Comparison of ENCODE assay signal across 21 cellular contexts in genomic region chr3:2802429-2802828, GRCh38.
A peak's percentile ranks its signal among the peaks of the same experiment; 100 is the strongest.
DNase-seq lines count a peak whose midpoint lies in the region; ATAC-seq, FAIRE-seq and TF ChIP-seq lines count a peak whose summit lies in the region.
"Had no signal": no experiment of that assay in that cellular context is flagged by ENCODE, and none has a peak within 500 bp of the region (broad histone marks: within the 10 kb centered on the region; RNA-seq: fewer than 3 reads in every experiment).

No MANE protein-coding gene starts in this region.

- DNase-seq in GM23338 (ENCODE audit: low spot score) (no peak), GM12878 (ENCODE audit: low read depth, low spot score) (peak; percentile 11), mesendoderm (no peak), HFFc6 (no peak), medulla oblongata (ENCODE audit: extremely low spot score) (no peak)
- DNase-seq in activated CD4-positive, alpha-beta T cell treated with anti-CD3 and anti-CD28 coated beads, Interleukin-2, amount 50 U/mL, for 1 hour: no peak
- no peak for DNase-seq in activated naive CD4-positive, alpha-beta T cell (lab: John Stamatoyannopoulos, UW)
- DNase-seq: CD4-positive, alpha-beta memory T cell; GF-D8; NCI-H1105; NCI-H2081 treated with DMSO at 0.1 percent for 48 hours; NCI-H446 treated with DMSO at 0.1 percent for 48 hours; NK-92 treated with Interleukin-12 subunit alpha and Interleukin-12 subunit beta, amount 100 ng/mL, for 24 hours; RPMI8226; SHP77 treated with DMSO at 0.1 percent for 48 hours; SK-N-SH; T-cell had no signal

- H3K27me3 Mint-ChIP-seq in GM23338 (ENCODE audit: insufficient read depth, low read depth, poor library complexity): peaks cover 4% of the 10 kb centered on the region
- peaks cover 2% of the 10 kb centered on the region; the same call in 1 of the 2 replicates for H3K27me3 Mint-ChIP-seq in HFFc6 (ENCODE audit: insufficient read depth)

- H3K79me2 ChIP-seq in GM23338 (replicated peaks; ENCODE audit: insufficient read depth) (no peaks in the 10 kb centered on the region), GM12878 (ENCODE audit: control insufficient read depth, insufficient read depth, low read length) (no peaks in the 10 kb centered on the region), mesendoderm (ENCODE audit: control insufficient read depth, insufficient read depth, low read length) (no peaks in the 10 kb centered on the region)

- H4K20me1 ChIP-seq in GM23338 (replicated peaks; ENCODE audit: insufficient read depth) (no peaks in the 10 kb centered on the region), GM12878 (ENCODE audit: control insufficient read depth, insufficient read depth) (no peaks in the 10 kb centered on the region)

- H3K27ac ChIP-seq in GM23338 (ENCODE audit: low read depth) (no peak overlapping the region), GM12878 (ENCODE audit: control insufficient read depth, insufficient read depth) (no peak overlapping the region), mesendoderm (ENCODE audit: low read depth, low read length) (no peak overlapping the region)

- intact Hi-C loops in GM12878 (cut with micrococcal nuclease; ENCODE audit: unreplicated experiment): no loop called here

- no peak for FAIRE-seq in GM12878 (lab: Jason Lieb, UNC)
- FAIRE-seq: A204.1, GM12891, H54 had no signal

- CTCF ChIA-PET in GM12878 (lab: Yijun Ruan, JAX): no interaction called here

- H3K4me2 ChIP-seq in GM23338 (no peak overlapping the region), GM12878 (ENCODE audit: control insufficient read depth, insufficient read depth) (no peak overlapping the region), mesendoderm (ENCODE audit: low read length) (no peak overlapping the region)
- H3K4me2 ChIP-seq: SK-N-SH had no signal

- no peak for TF ChIP-seq POLR2A in GM12878 (IDR thresholded peaks at IDR 0.05; ENCODE audit: low read depth, low read length)

- no peak overlapping the region for H3K56ac ChIP-seq in mesendoderm (ENCODE audit: low read length)

- H3K4me3 Mint-ChIP-seq in GM23338 (no peak overlapping the region), HFFc6 (no peak overlapping the region)
- H3K4me3 Mint-ChIP-seq: CD4-positive, alpha-beta memory T cell; T-cell had no signal

- H2AK5ac ChIP-seq in mesendoderm (ENCODE audit: low read length): no peak overlapping the region

- POLR2A ChIA-PET in GM12878 (lab: Charles Lee): no interaction called here

- SMC1A ChIA-PET in GM12878 (lab: Charles Lee; ENCODE audit: uncharacterized antibody, unreplicated experiment): no interaction called here

- TF ChIP-seq CTCF in GM23338 (conservative IDR thresholded peaks at IDR 0.05; ENCODE audit: low read depth in 2 of 2): no peak
- no peak for TF ChIP-seq CTCF in GM12878 (IDR thresholded peaks at IDR 0.05 in 2 of 3, conservative IDR thresholded peaks at IDR 0.05 in 1 of 3; ENCODE audit: control insufficient read depth in 2 of 3, extremely low read depth in 1 of 3, insufficient read depth in 1 of 3, low read depth in 3 of 3, low read length in 3 of 3)
- no peak for TF ChIP-seq CTCF in HFFc6 (IDR thresholded peaks at IDR 0.05)

- H3K4me1 Mint-ChIP-seq in GM23338: no peaks in the 10 kb centered on the region
- H3K4me1 Mint-ChIP-seq in HFFc6 (ENCODE audit: low read depth): no peaks in the 10 kb centered on the region
- H3K4me1 Mint-ChIP-seq: CD4-positive, alpha-beta memory T cell; T-cell had no signal

- no peaks in the 10 kb centered on the region for H3K36me3 ChIP-seq in GM23338 (ENCODE audit: insufficient read depth)
- no peaks in the 10 kb centered on the region for H3K36me3 ChIP-seq in GM12878 (ENCODE audit: control insufficient read depth in 2 of 2, insufficient read depth in 2 of 2, low read length in 1 of 2)
- H3K36me3 ChIP-seq in mesendoderm (ENCODE audit: control insufficient read depth, insufficient read depth, low read length): no peaks in the 10 kb centered on the region

- peaks cover 96% of the 10 kb centered on the region for H3K9me3 Mint-ChIP-seq in GM23338
- peaks cover 30% of the 10 kb centered on the region for H3K9me3 Mint-ChIP-seq in HFFc6
- H3K9me3 Mint-ChIP-seq: T-cell had no signal

- no peaks in the 10 kb centered on the region; the same call in 1 of the 2 replicates for H3K4me1 ChIP-seq in GM23338 (ENCODE audit: insufficient read depth)
- H3K4me1 ChIP-seq in GM12878 (ENCODE audit: control insufficient read depth, insufficient read depth, low read length): no peaks in the 10 kb centered on the region
- no peaks in the 10 kb centered on the region for H3K4me1 ChIP-seq in mesendoderm (ENCODE audit: control insufficient read depth, low read depth, low read length)

- H2BK120ac ChIP-seq in mesendoderm (ENCODE audit: low read depth, low read length): no peak overlapping the region

- 2% methylated on average over 7 of the region's 7 CpGs for WGBS in GM12878 (ENCODE audit: insufficient coverage, insufficient replicate concordance, low lambda C conversion rate, missing lambda C conversion rate)
- no CpG with 5 or more reads among the region's 7 CpGs for whole genome bisulfite sequencing in mesendoderm (ENCODE audit: extremely low coverage, insufficient coverage, low lambda C conversion rate)

- no TSS peak for BruUV-seq in GM12878 (replicated peaks; lab: Mats Ljungman, UMichigan)

- no peak overlapping the region for H3K9ac ChIP-seq in GM12878 (ENCODE audit: control insufficient read depth, insufficient read depth, low read length)
- H3K9ac ChIP-seq in mesendoderm (ENCODE audit: low read length): no peak overlapping the region
- H3K9ac ChIP-seq: SK-N-SH had no signal

- ATAC-seq in GM18508 (IDR thresholded peaks at IDR 0.05; ENCODE audit: insufficient read depth, unreplicated experiment): peak; percentile 54
- ATAC-seq in GM23338: no peak
- peak; percentile 66 for ATAC-seq in GM12878
- ATAC-seq: T-cell had no signal

- TF ChIP-seq EP300 in GM12878 (IDR thresholded peaks at IDR 0.05; ENCODE audit: borderline replicate concordance in 1 of 2, control insufficient read depth in 1 of 2, low read depth in 2 of 2, low read length in 2 of 2): no peak

- H3K36me3 Mint-ChIP-seq in GM23338 (ENCODE audit: low read depth): peaks cover 35% of the 10 kb centered on the region; the same call in 2 of the 3 replicates
- H3K36me3 Mint-ChIP-seq in HFFc6 (ENCODE audit: low read depth): no peaks in the 10 kb centered on the region
- H3K36me3 Mint-ChIP-seq: CD4-positive, alpha-beta memory T cell; T-cell had no signal

- RAD21 ChIA-PET in GM12878 (lab: Charles Lee; ENCODE audit: unreplicated experiment): no interaction called here

- H3K4ac ChIP-seq in mesendoderm (ENCODE audit: low read depth, low read length): no peak overlapping the region

- H3K9me2 ChIP-seq in GM23338 (ENCODE audit: insufficient read depth): no peaks in the 10 kb centered on the region
- H3K9me2 ChIP-seq: SK-N-SH had no signal

- H4K8ac ChIP-seq in mesendoderm (ENCODE audit: low read depth, low read length): no peak overlapping the region

- no peaks in the 10 kb centered on the region for H3K27me3 ChIP-seq in GM23338 (ENCODE audit: insufficient read depth)
- H3K27me3 ChIP-seq in GM12878 (replicated peaks in 1 of 2; ENCODE audit: control insufficient read depth in 2 of 2, insufficient read depth in 2 of 2, low read length in 1 of 2): no peaks in the 10 kb centered on the region
- H3K27me3 ChIP-seq in mesendoderm (ENCODE audit: insufficient read depth, low read length, poor library complexity): no peaks in the 10 kb centered on the region

- H3K23ac ChIP-seq in mesendoderm (ENCODE audit: low read length): no peak overlapping the region

- in situ Hi-C loops in GM12878 (cut with MboI): no loop called here

- no peaks in the 10 kb centered on the region for H3K79me1 ChIP-seq in mesendoderm (ENCODE audit: low read length)

- H2AFZ ChIP-seq in GM23338 (peak overlapping the region; percentile 9), GM12878 (ENCODE audit: control insufficient read depth, low read depth, low read length) (no peak overlapping the region)

- no peak overlapping the region for H4K5ac ChIP-seq in mesendoderm (ENCODE audit: low read length)

- no peak for TF ChIP-seq RAD21 in GM12878 (IDR thresholded peaks at IDR 0.05; ENCODE audit: insufficient read depth, low read depth, low read length)

- H3K4me3 ChIP-seq in GM23338 (no peak overlapping the region), GM12878 (no peak overlapping the region), mesendoderm (ENCODE audit: low read length) (no peak overlapping the region)

- H3K27ac Mint-ChIP-seq in GM23338 (no peak overlapping the region), HFFc6 (no peak overlapping the region)
- H3K27ac Mint-ChIP-seq: CD4-positive, alpha-beta memory T cell; T-cell had no signal

- H3K9me3 ChIP-seq in GM12878 (replicated peaks; ENCODE audit: control insufficient read depth, insufficient read depth, low read length): no peaks in the 10 kb centered on the region
- H3K9me3 ChIP-seq: SK-N-SH had no signal

- no peaks in the 10 kb centered on the region for H3F3A ChIP-seq in GM23338 (replicated peaks; ENCODE audit: low read depth)

- H2BK15ac ChIP-seq in mesendoderm (replicated peaks; ENCODE audit: low read depth): no peak overlapping the region

- no peak overlapping the region for H2BK5ac ChIP-seq in mesendoderm (ENCODE audit: low read length)

- peak overlapping the region; percentile 51 for H3K18ac ChIP-seq in mesendoderm (ENCODE audit: low read length)

TF ChIP-seq in GM23338, 12 proteins besides CTCF, POLR2A, EP300 and RAD21 (continues in another document):
- no peak for TF ChIP-seq EZH2phosphoT487 (IDR thresholded peaks at IDR 0.05; ENCODE audit: unreplicated experiment)
- TF ChIP-seq, protein P1, sequence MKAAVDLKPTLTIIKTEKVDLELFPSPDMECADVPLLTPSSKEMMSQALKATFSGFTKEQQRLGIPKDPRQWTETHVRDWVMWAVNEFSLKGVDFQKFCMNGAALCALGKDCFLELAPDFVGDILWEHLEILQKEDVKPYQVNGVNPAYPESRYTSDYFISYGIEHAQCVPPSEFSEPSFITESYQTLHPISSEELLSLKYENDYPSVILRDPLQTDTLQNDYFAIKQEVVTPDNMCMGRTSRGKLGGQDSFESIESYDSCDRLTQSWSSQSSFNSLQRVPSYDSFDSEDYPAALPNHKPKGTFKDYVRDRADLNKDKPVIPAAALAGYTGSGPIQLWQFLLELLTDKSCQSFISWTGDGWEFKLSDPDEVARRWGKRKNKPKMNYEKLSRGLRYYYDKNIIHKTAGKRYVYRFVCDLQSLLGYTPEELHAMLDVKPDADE (IDR thresholded peaks at IDR 0.05): no peak
